ENCODE assay signal across 8 cellular contexts in genomic region chr1:184974837-184975115, GRCh38. TPM values are rescaled to one million over a fixed set of nuclear protein-coding genes. Genes with fewer than 3 reads are reported as not detected.
DNase-seq lines count a peak whose midpoint lies in the region; FAIRE-seq and TF ChIP-seq lines count a peak whose summit lies in the region.

No MANE protein-coding gene starts in this region.

- peak overlapping the region; percentile 78 to 100 (median 89) for H3K27ac Mint-ChIP-seq in CD4-positive, alpha-beta memory T cell

- H3K18ac ChIP-seq in H1 (ENCODE audit: extremely low read depth, low read length): no peak overlapping the region

- peaks cover 54% of the 10 kb centered on the region for H3K4me1 ChIP-seq in CD4-positive, alpha-beta memory T cell (ENCODE audit: insufficient read depth, low read length)
- H3K4me1 ChIP-seq in Loucy (ENCODE audit: insufficient read depth, low read length, poor library complexity, severe bottlenecking) (peaks cover 15% of the 10 kb centered on the region), H1 (replicated peaks in 1 of 4; ENCODE audit: control insufficient read depth in 3 of 4, insufficient read depth in 4 of 4, low read length in 3 of 4) (peaks cover 0 to 5% (median 0%) of the 10 kb centered on the region in 4 experiments; a peak in 2 of 7 replicates), neutrophil (ENCODE audit: control insufficient read depth in 1 of 2, insufficient read depth in 1 of 2, low read depth in 1 of 2, low read length in 1 of 2) (peaks cover 38 to 46% of the 10 kb centered on the region in 2 experiments), adrenal gland (replicated peaks in 1 of 2) (peaks cover 0 to 7% of the 10 kb centered on the region in 2 donors)

- H3K9ac ChIP-seq in Loucy (ENCODE audit: low read depth, low read length, poor library complexity, severe bottlenecking) (no peak overlapping the region), H1 (replicated peaks in 1 of 4; ENCODE audit: extremely low read depth in 1 of 4, low read depth in 3 of 4, low read length in 3 of 4) (peak overlapping the region in 3 of 4 experiments; percentile 29 to 72 (median 58); a peak in 4 of 7 replicates)

- H3K4me3 ChIP-seq in CD4-positive, alpha-beta memory T cell (ENCODE audit: low read length in 2 of 2): peak overlapping the region; percentile 32 to 70
- H3K4me3 ChIP-seq in Loucy (ENCODE audit: low read length, poor library complexity, severe bottlenecking) (peak overlapping the region; percentile 79), H1 (ENCODE audit: extremely low read depth in 1 of 4, insufficient read depth in 2 of 4, low read depth in 3 of 4, low read length in 4 of 4) (peak overlapping the region; percentile 62 to 91 (median 72); a peak in 5 of 8 replicates), neutrophil (ENCODE audit: low read depth in 1 of 2, low read length in 1 of 2) (peak overlapping the region; percentile 77), adrenal gland (peak overlapping the region in 1 of 4 donors; percentile 81)

- H4K91ac ChIP-seq in H1 (replicated peaks; ENCODE audit: insufficient read length, low read length): no peak overlapping the region

- no peaks in the 10 kb centered on the region for H3K9me2 ChIP-seq in Loucy (replicated peaks; ENCODE audit: low read depth, low read length)

- no peak overlapping the region for H2BK12ac ChIP-seq in H1 (ENCODE audit: low read depth, low read length)

- no peak for FAIRE-seq in H1 (lab: Jason Lieb, UNC)

- H2AFZ ChIP-seq in Loucy (ENCODE audit: low read length) (no peak overlapping the region), H1 (ENCODE audit: low read length) (peak overlapping the region; percentile 91)

- no peaks in the 10 kb centered on the region for H3K27me3 Mint-ChIP-seq in CD4-positive, alpha-beta memory T cell

- H3K14ac ChIP-seq in H1 (ENCODE audit: insufficient read length): no peak overlapping the region

- H2BK5ac ChIP-seq in H1 (ENCODE audit: low read depth, low read length): no peak overlapping the region; the same call in 1 of the 2 replicates

- H3K4me2 ChIP-seq in Loucy (ENCODE audit: low read depth, low read length, poor library complexity, severe bottlenecking) (peak overlapping the region; percentile 94), H1 (ENCODE audit: insufficient read depth in 1 of 2, low read depth in 2 of 2, low read length in 2 of 2) (peak overlapping the region; percentile 82 to 96)

- H3K56ac ChIP-seq in H1 (replicated peaks; ENCODE audit: insufficient read length, low read depth, low read length): no peak overlapping the region

- POLR2A ChIA-PET in CD4-positive, alpha-beta memory T cell (lab: Charles Lee; ENCODE audit: partially characterized antibody): interaction anchor here (0.8 to 5.6 kb wide), 20 partner anchors 9 to 307 kb away, joined by 3 to 43 read pairs (median 4); partner anchors contain the start of genes EDEM3, RNF2, SWT1 and TRMT1L
- POLR2A ChIA-PET in H1 (lab: Charles Lee; ENCODE audit: partially characterized antibody): interaction anchor here (0.9 to 3.9 kb wide), 15 partner anchors 8 to 981 kb away, joined by 3 to 23 read pairs (median 4); partner anchors contain the start of genes RNF2, SWT1 and TRMT1L

- no peak overlapping the region for H4K5ac ChIP-seq in H1 (ENCODE audit: insufficient read length, low read depth, low read length)

- no peaks in the 10 kb centered on the region for H3F3A ChIP-seq in Loucy (ENCODE audit: low read depth)

- H3K79me2 ChIP-seq in Loucy (ENCODE audit: insufficient read depth, low read length) (no peaks in the 10 kb centered on the region), H1 (ENCODE audit: control insufficient read depth in 1 of 2, insufficient read depth in 2 of 2, low read length in 2 of 2) (0 out of 4 replicates have a peak, but pooled peaks cover 0 to 7% of the 10 kb centered on the region in 2 experiments)

- H2BK120ac ChIP-seq in H1 (replicated peaks; ENCODE audit: low read depth, low read length): no peak overlapping the region

- H2BK15ac ChIP-seq in H1 (ENCODE audit: low read length): 0 out of 2 replicates have a peak overlapping the region, but pooled peaks have one; percentile 88

- CTCF ChIA-PET in CD4-positive, alpha-beta memory T cell (lab: Charles Lee; ENCODE audit: partially characterized antibody): interaction anchor here (0.9 to 20.3 kb wide), 12 partner anchors 8 to 222 kb away, joined by 3 to 506 read pairs (median 3); no protein-coding TSS in a partner anchor
- CTCF ChIA-PET in H1 (lab: Charles Lee; ENCODE audit: partially characterized antibody): interaction anchor here (1.1 to 5.8 kb wide), 5 partner anchors 7 to 195 kb away, joined by 3 to 29 read pairs (median 11); no protein-coding TSS in a partner anchor

- no peaks in the 10 kb centered on the region for H3K27me3 ChIP-seq in CD4-positive, alpha-beta memory T cell (ENCODE audit: insufficient read depth, low read length)
- H3K27me3 ChIP-seq in Loucy (ENCODE audit: insufficient read depth, low read length, poor library complexity, severe bottlenecking) (peaks cover 52% of the 10 kb centered on the region), H1 (replicated peaks in 1 of 4; ENCODE audit: control insufficient read depth in 3 of 4, extremely low read depth in 1 of 4, insufficient read depth in 3 of 4, low read length in 3 of 4) (peaks cover 2 to 22% (median 14%) of the 10 kb centered on the region in 4 experiments), neutrophil (no peaks in the 10 kb centered on the region), adrenal gland (no peaks in the 10 kb centered on the region)

- DNase-seq in CD4-positive, alpha-beta memory T cell: no peak
- DNase-seq in H1 (ENCODE audit: low read depth in 1 of 2, low spot score in 2 of 2) (no peak), 8988T (no peak), NCI-H446 treated with DMSO at 0.1 percent for 48 hours (lab: John Stamatoyannopoulos, UW) (no peak), adrenal gland (no peak)
- DNase-seq in stimulated activated CD4-positive, alpha-beta T cell treated with anti-CD3 and anti-CD28 coated beads, Interleukin-2, amount 100 ng/mL, for 48 hours: no peak

- H3K9me3 Mint-ChIP-seq in CD4-positive, alpha-beta memory T cell: no peaks in the 10 kb centered on the region

- H4K20me1 ChIP-seq in Loucy (ENCODE audit: insufficient read depth, low read length, poor library complexity, severe bottlenecking) (no peaks in the 10 kb centered on the region), H1 (replicated peaks in 1 of 2; ENCODE audit: control insufficient read depth in 1 of 2, insufficient read depth in 2 of 2, low read length in 2 of 2) (no peaks in the 10 kb centered on the region)

- no peaks in the 10 kb centered on the region for H3K9me3 ChIP-seq in CD4-positive, alpha-beta memory T cell (ENCODE audit: control insufficient read depth in 1 of 2, low read length in 2 of 2)
- H3K9me3 ChIP-seq in Loucy (ENCODE audit: insufficient read depth, low read depth, low read length): no peaks in the 10 kb centered on the region
- no peaks in the 10 kb centered on the region for H3K9me3 ChIP-seq in H1 (ENCODE audit: insufficient read depth in 2 of 2, low read depth in 1 of 2, low read length in 1 of 2)
- H3K9me3 ChIP-seq in neutrophil: no peaks in the 10 kb centered on the region
- no peaks in the 10 kb centered on the region for H3K9me3 ChIP-seq in adrenal gland (replicated peaks in 1 of 3)

- H3K4me3 Mint-ChIP-seq in CD4-positive, alpha-beta memory T cell: peak overlapping the region; percentile 62 to 82 (median 76)

- no peak for TF ChIP-seq POLR2A in H1 (IDR thresholded peaks at IDR 0.05; ENCODE audit: control extremely low read depth in 1 of 2, low read depth in 2 of 2, low read length in 2 of 2)
- TF ChIP-seq POLR2A in adrenal gland (IDR thresholded peaks at IDR 0.05): no peak

- no peak for TF ChIP-seq RAD21 in H1 (IDR thresholded peaks at IDR 0.05 in 1 of 2, conservative IDR thresholded peaks at IDR 0.05 in 1 of 2; ENCODE audit: low read depth in 2 of 2, low read length in 2 of 2)

- no peaks in the 10 kb centered on the region for H3K36me3 ChIP-seq in CD4-positive, alpha-beta memory T cell (ENCODE audit: insufficient read depth, low read length)
- H3K36me3 ChIP-seq in Loucy (ENCODE audit: insufficient read depth, low read length) (no peaks in the 10 kb centered on the region), H1 (ENCODE audit: control insufficient read depth in 2 of 4, insufficient read depth in 4 of 4, low read length in 3 of 4) (no peaks in the 10 kb centered on the region), neutrophil (no peaks in the 10 kb centered on the region), adrenal gland (replicated peaks in 1 of 2) (no peaks in the 10 kb centered on the region)

- no peaks in the 10 kb centered on the region for H3K79me1 ChIP-seq in H1 (ENCODE audit: low read depth, low read length)

- H2BK20ac ChIP-seq in H1 (ENCODE audit: low read length): no peak overlapping the region

- no peak overlapping the region for H4K8ac ChIP-seq in H1 (ENCODE audit: extremely low read depth, insufficient read depth, low read length)

- intact Hi-C loops in CD4-positive, alpha-beta memory T cell (cut with micrococcal nuclease): loop anchor here (2.0 to 5.0 kb wide), 5 partner anchors 73 to 1403 kb away; partner anchors contain the start of genes IVNS1ABP, ODR4, RNF2 and SWT1
- intact Hi-C loops in adrenal gland (cut with DNase I): loop anchor here in 1 of 2 donors (5.0 kb wide), 1 partner anchor 172 kb away; no protein-coding TSS in a partner anchor

- H3K4ac ChIP-seq in H1 (replicated peaks; ENCODE audit: insufficient read length, low read depth, low read length): no peak overlapping the region

- H3K23me2 ChIP-seq in H1 (ENCODE audit: low read depth, low read length): peaks cover 8% of the 10 kb centered on the region

- H3K4me1 Mint-ChIP-seq in CD4-positive, alpha-beta memory T cell: peaks cover 29 to 63% (median 46%) of the 10 kb centered on the region in 4 donors

- TF ChIP-seq CTCF in Loucy (conservative IDR thresholded peaks at IDR 0.05; ENCODE audit: low read length): no peak
- TF ChIP-seq CTCF in H1 (IDR thresholded peaks at IDR 0.05; ENCODE audit: control extremely low read depth in 1 of 3, insufficient read depth in 1 of 3, low read depth in 1 of 3, low read length in 3 of 3): no peak
- TF ChIP-seq CTCF in neutrophil (IDR thresholded peaks at IDR 0.05): no peak
- no peak for TF ChIP-seq CTCF in adrenal gland (IDR thresholded peaks at IDR 0.05)

- 64% methylated on average over 4 of the region's 4 CpGs; no CpG with 5 or more reads in 1 of the 2 experiments for whole genome bisulfite sequencing in H1 (ENCODE audit: extremely low coverage in 1 of 2, insufficient coverage in 1 of 2, insufficient read length in 1 of 2, insufficient replicate concordance in 2 of 2, low coverage in 1 of 2, low lambda C conversion rate in 2 of 2, missing lambda C conversion rate in 1 of 2), 2 experiments
- 76 to 83% (median 77%) methylated on average over 4 of the region's 4 CpGs for WGBS in adrenal gland, 4 donors

- peak overlapping the region; percentile 91 for H3K27ac ChIP-seq in CD4-positive, alpha-beta memory T cell (ENCODE audit: low read depth, low read length)
- H3K27ac ChIP-seq in H1 (ENCODE audit: low read depth, low read length): no peak overlapping the region
- peak overlapping the region; percentile 93 for H3K27ac ChIP-seq in neutrophil
- no peak overlapping the region for H3K27ac ChIP-seq in adrenal gland

- H3K23ac ChIP-seq in H1 (ENCODE audit: insufficient read length): no peak overlapping the region

- peaks cover 0 to 11% of the 10 kb centered on the region in 2 donors for H3K36me3 Mint-ChIP-seq in CD4-positive, alpha-beta memory T cell

- no peak for TF ChIP-seq EP300 in H1 (IDR thresholded peaks at IDR 0.05; ENCODE audit: borderline replicate concordance in 1 of 2, low read depth in 2 of 2, low read length in 2 of 2)

- H2AK5ac ChIP-seq in H1 (ENCODE audit: low read depth, low read length): no peak overlapping the region

RNA-seq across cellular contexts. Expression of gene NIBAN1, which starts 0.5 kb away (rescaled TPM):
- total RNA-seq in CD4-positive, alpha-beta memory T cell: 10 to 100 TPM; 42.8 to 43.2 TPM
- polyA plus RNA-seq in CD4-positive, alpha-beta memory T cell: 10 to 100 TPM in 1 of 2 donors, 1 to 10 TPM in 1; 9.9 to 32.9 TPM
- 13.7 and 15.2 TPM in 2 replicates for total RNA-seq in H1 (2021; fragmentation: NEBNext Ultra II Directional; extraction: Animal tissue kit (Norgen Biotek cat#: 25700))
- 4.2 and 5.7 TPM in 2 replicates for polyA plus RNA-seq in H1 (2011; rRNA removed)
- 5.3 TPM for polyA plus RNA-seq in H1 (2011; cell fraction: cytosol; rRNA removed)
- polyA plus RNA-seq in H1 (2011; cell fraction: nucleus; rRNA removed): 7.2 TPM
- 7.8 to 12.8 TPM (median 10.4 TPM) in 4 replicates for polyA plus RNA-seq in H1 (2012, experiment 1 of 2)
- polyA plus RNA-seq in H1 (2012, experiment 2 of 2): 1.1 TPM
- polyA plus RNA-seq in H1 (2013, experiment 1 of 2): 11.6 TPM
- 12.2 TPM for polyA plus RNA-seq in H1 (2013, experiment 2 of 2)
- polyA minus RNA-seq in H1 (2011; rRNA and poly(A)+ RNA removed): 10.2 and 12.6 TPM in 2 replicates
- polyA minus RNA-seq in H1 (2011; cell fraction: cytosol; rRNA and poly(A)+ RNA removed): 7.8 TPM
- polyA minus RNA-seq in H1 (2011; cell fraction: nucleus; rRNA and poly(A)+ RNA removed): 15.8 TPM
- 10 to 100 TPM in 6 of 8 donors, 1 to 10 TPM in 2; 5.3 to 30.6 (median 19.9) TPM for total RNA-seq in adrenal gland
- 1 to 10 TPM; 3.8 to 7.2 (median 5.8) TPM for polyA plus RNA-seq in adrenal gland

Comparison
In these comparisons a context has a peak if more than half of its experiments do, and no peak if none do; other contexts are left out.
1. H3K27ac ChIP-seq: peak in CD4-positive, alpha-beta memory T cell (single experiment) and neutrophil (single experiment); none in H1 (single experiment) and adrenal gland (0 of 5).